Comparison of ENCODE assay signal across 1 cellular context in the genomic region with DNA sequence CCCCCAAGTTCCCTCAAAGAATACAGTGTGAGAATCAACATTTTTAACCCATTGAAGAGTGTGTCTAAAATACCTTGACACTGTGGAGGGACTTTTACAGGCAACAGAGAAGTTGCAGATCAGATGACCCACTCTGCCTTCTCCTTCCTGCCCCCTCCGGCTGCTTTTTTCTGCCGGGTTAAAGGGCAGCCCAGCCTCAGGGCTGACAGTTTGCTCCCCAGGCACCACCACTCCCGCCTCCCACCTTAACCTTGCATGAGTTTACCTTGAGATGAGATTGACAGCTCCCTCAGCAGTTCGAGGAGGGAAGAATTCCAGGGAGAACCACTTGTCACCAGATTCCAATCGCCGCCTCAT.
TF ChIP-seq lines count a peak whose summit lies in the region.

No MANE protein-coding gene starts in this region.

TF ChIP-seq in K562, 482 proteins besides CTCF, POLR2A, EP300 and RAD21 (continued from another document and continues in another):
- TF ChIP-seq, protein P1, sequence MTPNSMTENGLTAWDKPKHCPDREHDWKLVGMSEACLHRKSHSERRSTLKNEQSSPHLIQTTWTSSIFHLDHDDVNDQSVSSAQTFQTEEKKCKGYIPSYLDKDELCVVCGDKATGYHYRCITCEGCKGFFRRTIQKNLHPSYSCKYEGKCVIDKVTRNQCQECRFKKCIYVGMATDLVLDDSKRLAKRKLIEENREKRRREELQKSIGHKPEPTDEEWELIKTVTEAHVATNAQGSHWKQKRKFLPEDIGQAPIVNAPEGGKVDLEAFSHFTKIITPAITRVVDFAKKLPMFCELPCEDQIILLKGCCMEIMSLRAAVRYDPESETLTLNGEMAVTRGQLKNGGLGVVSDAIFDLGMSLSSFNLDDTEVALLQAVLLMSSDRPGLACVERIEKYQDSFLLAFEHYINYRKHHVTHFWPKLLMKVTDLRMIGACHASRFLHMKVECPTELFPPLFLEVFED (CRISPR knock-in tag; conservative IDR thresholded peaks at IDR 0.05), result no peak
- TF ChIP-seq, protein P2, sequence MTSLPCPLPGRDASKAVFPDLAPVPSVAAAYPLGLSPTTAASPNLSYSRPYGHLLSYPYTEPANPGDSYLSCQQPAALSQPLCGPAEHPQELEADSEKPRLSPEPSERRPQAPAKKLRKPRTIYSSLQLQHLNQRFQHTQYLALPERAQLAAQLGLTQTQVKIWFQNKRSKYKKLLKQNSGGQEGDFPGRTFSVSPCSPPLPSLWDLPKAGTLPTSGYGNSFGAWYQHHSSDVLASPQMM (CRISPR knock-in tag; IDR thresholded peaks at IDR 0.05), result no peak
- TF ChIP-seq U2AF2 (optimal IDR thresholded peaks at IDR 0.05; ENCODE audit: low read depth, low read length) (no peak), TBP (optimal IDR thresholded peaks at IDR 0.05; ENCODE audit: low read depth, low read length) (peak; percentile 17), NR2C1 (IDR thresholded peaks at IDR 0.05) (no peak), NR2C1 (tag; IDR thresholded peaks at IDR 0.05) (peak; percentile 99), SRSF9 (IDR thresholded peaks at IDR 0.05; ENCODE audit: borderline replicate concordance, low read depth, low read length) (no peak), KAT2B (IDR thresholded peaks at IDR 0.05; ENCODE audit: low read depth, low read length) (no peak), NR2C2 (CRISPR knock-in tag; IDR thresholded peaks at IDR 0.05) (peak; percentile 97), NR2C2 (tag; IDR thresholded peaks at IDR 0.05) (peak; percentile 99), FOXP1 (CRISPR knock-in tag; IDR thresholded peaks at IDR 0.05) (no peak), ZNF41 (CRISPR knock-in tag; conservative IDR thresholded peaks at IDR 0.05) (no peak), SAP30 (IDR thresholded peaks at IDR 0.05; ENCODE audit: borderline replicate concordance, insufficient read depth, low read depth, low read length, poor library complexity, severe bottlenecking) (no peak), STAT5A (IDR thresholded peaks at IDR 0.05; ENCODE audit: borderline replicate concordance, low read length) (no peak), C11orf30 (IDR thresholded peaks at IDR 0.05; ENCODE audit: low read depth) (no peak), ZNF830 (CRISPR knock-in tag; IDR thresholded peaks at IDR 0.05) (no peak), ZNF695 (CRISPR knock-in tag; IDR thresholded peaks at IDR 0.05) (no peak), MED1 (CRISPR knock-in tag; IDR thresholded peaks at IDR 0.05; ENCODE audit: borderline replicate concordance) (no peak), POLR2G (IDR thresholded peaks at IDR 0.05; ENCODE audit: low read depth, low read length) (no peak), EGR1 (conservative IDR thresholded peaks at IDR 0.05) (no peak), ZNF384 (IDR thresholded peaks at IDR 0.05; ENCODE audit: low read depth, low read length) (no peak), MYC (IDR thresholded peaks at IDR 0.05; ENCODE audit: low read depth, low read length) (no peak; the same call in 1 of the 2 replicates), MYC (CRISPR knock-in tag; IDR thresholded peaks at IDR 0.05; ENCODE audit: borderline replicate concordance, low read depth) (no peak), SREBF1 (IDR thresholded peaks at IDR 0.05; ENCODE audit: borderline replicate concordance, low read depth, low read length) (peak; percentile 68; the same call in 1 of the 2 replicates), PML (IDR thresholded peaks at IDR 0.05; ENCODE audit: low read length) (peak; percentile 11; the same call in 1 of the 2 replicates), ETS2 (tag; IDR thresholded peaks at IDR 0.05; ENCODE audit: borderline replicate concordance, poor library complexity, severe bottlenecking) (no peak)
- TF ChIP-seq, protein P3, sequence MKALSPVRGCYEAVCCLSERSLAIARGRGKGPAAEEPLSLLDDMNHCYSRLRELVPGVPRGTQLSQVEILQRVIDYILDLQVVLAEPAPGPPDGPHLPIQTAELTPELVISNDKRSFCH (CRISPR knock-in tag; IDR thresholded peaks at IDR 0.05), result no peak
- TF ChIP-seq, protein P3 (tag; IDR thresholded peaks at IDR 0.05), result 0 out of 2 replicates have a peak, but pooled peaks have one; percentile 10
- TF ChIP-seq, protein P4, sequence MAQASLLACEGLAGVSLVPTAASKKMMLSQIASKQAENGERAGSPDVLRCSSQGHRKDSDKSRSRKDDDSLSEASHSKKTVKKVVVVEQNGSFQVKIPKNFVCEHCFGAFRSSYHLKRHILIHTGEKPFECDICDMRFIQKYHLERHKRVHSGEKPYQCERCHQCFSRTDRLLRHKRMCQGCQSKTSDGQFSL (CRISPR knock-in tag; IDR thresholded peaks at IDR 0.05), result 0 out of 2 replicates have a peak, but pooled peaks have one; percentile 16
- TF ChIP-seq, protein P4 (tag; IDR thresholded peaks at IDR 0.05), result no peak
- TF ChIP-seq, protein P5, sequence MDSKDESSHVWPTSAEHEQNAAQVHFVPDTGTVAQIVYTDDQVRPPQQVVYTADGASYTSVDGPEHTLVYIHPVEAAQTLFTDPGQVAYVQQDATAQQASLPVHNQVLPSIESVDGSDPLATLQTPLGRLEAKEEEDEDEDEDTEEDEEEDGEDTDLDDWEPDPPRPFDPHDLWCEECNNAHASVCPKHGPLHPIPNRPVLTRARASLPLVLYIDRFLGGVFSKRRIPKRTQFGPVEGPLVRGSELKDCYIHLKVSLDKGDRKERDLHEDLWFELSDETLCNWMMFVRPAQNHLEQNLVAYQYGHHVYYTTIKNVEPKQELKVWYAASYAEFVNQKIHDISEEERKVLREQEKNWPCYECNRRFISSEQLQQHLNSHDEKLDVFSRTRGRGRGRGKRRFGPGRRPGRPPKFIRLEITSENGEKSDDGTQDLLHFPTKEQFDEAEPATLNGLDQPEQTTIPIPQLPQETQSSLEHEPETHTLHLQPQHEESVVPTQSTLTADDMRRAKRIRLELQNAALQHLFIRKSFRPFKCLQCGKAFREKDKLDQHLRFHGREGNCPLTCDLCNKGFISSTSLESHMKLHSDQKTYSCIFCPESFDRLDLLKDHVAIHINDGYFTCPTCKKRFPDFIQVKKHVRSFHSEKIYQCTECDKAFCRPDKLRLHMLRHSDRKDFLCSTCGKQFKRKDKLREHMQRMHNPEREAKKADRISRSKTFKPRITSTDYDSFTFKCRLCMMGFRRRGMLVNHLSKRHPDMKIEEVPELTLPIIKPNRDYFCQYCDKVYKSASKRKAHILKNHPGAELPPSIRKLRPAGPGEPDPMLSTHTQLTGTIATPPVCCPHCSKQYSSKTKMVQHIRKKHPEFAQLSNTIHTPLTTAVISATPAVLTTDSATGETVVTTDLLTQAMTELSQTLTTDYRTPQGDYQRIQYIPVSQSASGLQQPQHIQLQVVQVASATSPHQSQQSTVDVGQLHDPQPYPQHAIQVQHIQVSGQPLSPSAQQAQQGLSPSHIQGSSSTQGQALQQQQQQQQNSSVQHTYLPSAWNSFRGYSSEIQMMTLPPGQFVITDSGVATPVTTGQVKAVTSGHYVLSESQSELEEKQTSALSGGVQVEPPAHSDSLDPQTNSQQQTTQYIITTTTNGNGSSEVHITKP (IDR thresholded peaks at IDR 0.05; ENCODE audit: partially characterized antibody), result no peak
- TF ChIP-seq, protein P6, sequence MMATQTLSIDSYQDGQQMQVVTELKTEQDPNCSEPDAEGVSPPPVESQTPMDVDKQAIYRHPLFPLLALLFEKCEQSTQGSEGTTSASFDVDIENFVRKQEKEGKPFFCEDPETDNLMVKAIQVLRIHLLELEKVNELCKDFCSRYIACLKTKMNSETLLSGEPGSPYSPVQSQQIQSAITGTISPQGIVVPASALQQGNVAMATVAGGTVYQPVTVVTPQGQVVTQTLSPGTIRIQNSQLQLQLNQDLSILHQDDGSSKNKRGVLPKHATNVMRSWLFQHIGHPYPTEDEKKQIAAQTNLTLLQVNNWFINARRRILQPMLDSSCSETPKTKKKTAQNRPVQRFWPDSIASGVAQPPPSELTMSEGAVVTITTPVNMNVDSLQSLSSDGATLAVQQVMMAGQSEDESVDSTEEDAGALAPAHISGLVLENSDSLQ (IDR thresholded peaks at IDR 0.05), result peak; percentile 86
- TF ChIP-seq, protein P7, sequence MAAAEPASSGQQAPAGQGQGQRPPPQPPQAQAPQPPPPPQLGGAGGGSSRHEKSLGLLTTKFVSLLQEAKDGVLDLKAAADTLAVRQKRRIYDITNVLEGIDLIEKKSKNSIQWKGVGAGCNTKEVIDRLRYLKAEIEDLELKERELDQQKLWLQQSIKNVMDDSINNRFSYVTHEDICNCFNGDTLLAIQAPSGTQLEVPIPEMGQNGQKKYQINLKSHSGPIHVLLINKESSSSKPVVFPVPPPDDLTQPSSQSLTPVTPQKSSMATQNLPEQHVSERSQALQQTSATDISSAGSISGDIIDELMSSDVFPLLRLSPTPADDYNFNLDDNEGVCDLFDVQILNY (CRISPR knock-in tag; IDR thresholded peaks at IDR 0.05), result no peak
- TF ChIP-seq, protein P8, sequence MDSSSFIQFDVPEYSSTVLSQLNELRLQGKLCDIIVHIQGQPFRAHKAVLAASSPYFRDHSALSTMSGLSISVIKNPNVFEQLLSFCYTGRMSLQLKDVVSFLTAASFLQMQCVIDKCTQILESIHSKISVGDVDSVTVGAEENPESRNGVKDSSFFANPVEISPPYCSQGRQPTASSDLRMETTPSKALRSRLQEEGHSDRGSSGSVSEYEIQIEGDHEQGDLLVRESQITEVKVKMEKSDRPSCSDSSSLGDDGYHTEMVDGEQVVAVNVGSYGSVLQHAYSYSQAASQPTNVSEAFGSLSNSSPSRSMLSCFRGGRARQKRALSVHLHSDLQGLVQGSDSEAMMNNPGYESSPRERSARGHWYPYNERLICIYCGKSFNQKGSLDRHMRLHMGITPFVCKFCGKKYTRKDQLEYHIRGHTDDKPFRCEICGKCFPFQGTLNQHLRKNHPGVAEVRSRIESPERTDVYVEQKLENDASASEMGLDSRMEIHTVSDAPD (CRISPR knock-in tag; IDR thresholded peaks at IDR 0.05), result no peak
- TF ChIP-seq, protein P9, sequence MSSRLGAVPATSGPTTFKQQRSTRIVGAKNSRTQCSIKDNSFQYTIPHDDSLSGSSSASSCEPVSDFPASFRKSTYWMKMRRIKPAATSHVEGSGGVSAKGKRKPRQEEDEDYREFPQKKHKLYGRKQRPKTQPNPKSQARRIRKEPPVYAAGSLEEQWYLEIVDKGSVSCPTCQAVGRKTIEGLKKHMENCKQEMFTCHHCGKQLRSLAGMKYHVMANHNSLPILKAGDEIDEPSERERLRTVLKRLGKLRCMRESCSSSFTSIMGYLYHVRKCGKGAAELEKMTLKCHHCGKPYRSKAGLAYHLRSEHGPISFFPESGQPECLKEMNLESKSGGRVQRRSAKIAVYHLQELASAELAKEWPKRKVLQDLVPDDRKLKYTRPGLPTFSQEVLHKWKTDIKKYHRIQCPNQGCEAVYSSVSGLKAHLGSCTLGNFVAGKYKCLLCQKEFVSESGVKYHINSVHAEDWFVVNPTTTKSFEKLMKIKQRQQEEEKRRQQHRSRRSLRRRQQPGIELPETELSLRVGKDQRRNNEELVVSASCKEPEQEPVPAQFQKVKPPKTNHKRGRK (tag; IDR thresholded peaks at IDR 0.05), result no peak
- TF ChIP-seq, protein P10, sequence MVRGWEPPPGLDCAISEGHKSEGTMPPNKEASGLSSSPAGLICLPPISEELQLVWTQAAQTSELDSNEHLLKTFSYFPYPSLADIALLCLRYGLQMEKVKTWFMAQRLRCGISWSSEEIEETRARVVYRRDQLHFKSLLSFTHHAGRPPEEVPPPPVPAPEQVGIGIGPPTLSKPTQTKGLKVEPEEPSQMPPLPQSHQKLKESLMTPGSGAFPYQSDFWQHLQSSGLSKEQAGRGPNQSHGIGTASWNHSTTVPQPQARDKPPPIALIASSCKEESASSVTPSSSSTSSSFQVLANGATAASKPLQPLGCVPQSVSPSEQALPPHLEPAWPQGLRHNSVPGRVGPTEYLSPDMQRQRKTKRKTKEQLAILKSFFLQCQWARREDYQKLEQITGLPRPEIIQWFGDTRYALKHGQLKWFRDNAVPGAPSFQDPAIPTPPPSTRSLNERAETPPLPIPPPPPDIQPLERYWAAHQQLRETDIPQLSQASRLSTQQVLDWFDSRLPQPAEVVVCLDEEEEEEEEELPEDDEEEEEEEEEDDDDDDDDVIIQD (CRISPR knock-in tag; IDR thresholded peaks at IDR 0.05), result no peak
- TF ChIP-seq, protein P11, sequence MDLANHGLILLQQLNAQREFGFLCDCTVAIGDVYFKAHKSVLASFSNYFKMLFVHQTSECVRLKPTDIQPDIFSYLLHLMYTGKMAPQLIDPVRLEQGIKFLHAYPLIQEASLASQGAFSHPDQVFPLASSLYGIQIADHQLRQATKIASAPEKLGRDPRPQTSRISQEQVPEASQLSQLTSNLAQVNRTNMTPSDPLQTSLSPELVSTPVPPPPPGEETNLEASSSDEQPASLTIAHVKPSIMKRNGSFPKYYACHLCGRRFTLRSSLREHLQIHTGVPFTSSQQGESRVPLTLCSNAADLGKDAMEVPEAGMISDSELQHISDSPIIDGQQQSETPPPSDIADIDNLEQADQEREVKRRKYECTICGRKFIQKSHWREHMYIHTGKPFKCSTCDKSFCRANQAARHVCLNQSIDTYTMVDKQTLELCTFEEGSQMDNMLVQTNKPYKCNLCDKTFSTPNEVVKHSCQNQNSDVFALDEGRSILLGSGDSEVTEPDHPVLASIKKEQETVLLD (IDR thresholded peaks at IDR 0.05), result 0 out of 2 replicates have a peak, but pooled peaks have one; percentile 30
